Comparison of ENCODE assay signal across 13 cellular contexts in the genomic region with DNA sequence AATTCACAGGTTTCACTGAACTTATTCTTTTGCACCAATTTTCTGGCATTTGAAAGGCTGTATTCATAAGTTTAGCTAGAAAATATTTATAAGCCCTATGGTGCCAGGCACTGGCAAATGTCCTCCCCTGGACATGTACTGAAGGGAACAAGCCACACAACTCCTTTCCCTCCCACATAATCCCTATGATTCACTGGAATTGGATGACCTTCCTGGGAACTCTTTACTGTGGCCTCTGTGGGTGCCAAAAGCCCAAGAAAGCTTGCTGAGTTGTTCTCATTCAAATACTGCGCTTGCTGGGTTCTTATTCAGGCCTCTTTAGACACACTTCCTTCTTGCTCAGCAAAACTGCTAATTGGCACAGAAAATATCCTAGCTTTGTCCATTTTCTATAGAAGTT.
DNase-seq lines count a peak whose midpoint lies in the region; ATAC-seq and TF ChIP-seq lines count a peak whose summit lies in the region.
"Had no signal": no experiment of that assay in that cellular context is flagged by ENCODE, and none has a peak within 500 bp of the region (broad histone marks: within the 10 kb centered on the region; RNA-seq: fewer than 3 reads in every experiment).

No MANE protein-coding gene starts in this region.

- H3K9ac ChIP-seq in GM23248 (peak overlapping the region; percentile 34), SK-N-SH (no peak overlapping the region)

- no peak overlapping the region for H3K27ac Mint-ChIP-seq in endothelial cell (ENCODE audit: unreplicated experiment)
- H3K27ac Mint-ChIP-seq: activated CD4-positive, alpha-beta memory T cell treated with anti-CD3 and anti-CD28 coated beads, Interleukin-2, amount 10 ng/mL, durations not matched to agents 7 days and 5 days had no signal

- H3F3A ChIP-seq in GM23248 (ENCODE audit: insufficient read depth) (peaks cover 25% of the 10 kb centered on the region), SK-N-SH (replicated peaks; ENCODE audit: insufficient read depth) (no peaks in the 10 kb centered on the region)

- no peaks in the 10 kb centered on the region for H3K4me1 Mint-ChIP-seq in endothelial cell (ENCODE audit: unreplicated experiment)
- H3K4me1 Mint-ChIP-seq: activated CD4-positive, alpha-beta memory T cell treated with anti-CD3 and anti-CD28 coated beads, Interleukin-2, amount 10 ng/mL, durations not matched to agents 7 days and 5 days had no signal

- POLR2A ChIA-PET in SK-N-SH (lab: Yijun Ruan, JAX): no interaction called here

- peak overlapping the region; percentile 74 for H3K27ac ChIP-seq in GM23248
- H3K27ac ChIP-seq in SK-N-SH (ENCODE audit: low read depth in 2 of 2, low read length in 1 of 2): peak overlapping the region in 1 of 2 experiments; percentile 39; a peak in 2 of 4 replicates
- no peak overlapping the region for H3K27ac ChIP-seq in effector memory CD4-positive, alpha-beta T cell (ENCODE audit: insufficient read depth, low read length, poor library complexity, severe bottlenecking)
- H3K27ac ChIP-seq: neutrophil, vagina had no signal

- H3K4me2 ChIP-seq in GM23248 (ENCODE audit: unreplicated experiment): peak overlapping the region; percentile 58
- H3K4me2 ChIP-seq in SK-N-SH: no peak overlapping the region

- H2AFZ ChIP-seq in GM23248 (0 out of 2 replicates have a peak overlapping the region, but pooled peaks have one; percentile 1), SK-N-SH (ENCODE audit: low read depth) (no peak overlapping the region)

- peaks cover 2% of the 10 kb centered on the region for H3K27me3 Mint-ChIP-seq in endothelial cell (ENCODE audit: unreplicated experiment)
- H3K27me3 Mint-ChIP-seq: activated CD4-positive, alpha-beta memory T cell treated with anti-CD3 and anti-CD28 coated beads, Interleukin-2, amount 10 ng/mL, durations not matched to agents 7 days and 5 days had no signal

- H3K4me3 ChIP-seq in GM23248: no peak overlapping the region; the same call in 1 of the 2 replicates
- no peak overlapping the region for H3K4me3 ChIP-seq in SK-N-SH (ENCODE audit: low read depth in 2 of 2, low read length in 1 of 2)
- H3K4me3 ChIP-seq in fibroblast of pulmonary artery (replicated peaks; ENCODE audit: low read depth, low read length): no peak overlapping the region
- no peak overlapping the region for H3K4me3 ChIP-seq in retinal pigment epithelial cell (ENCODE audit: low read length)
- H3K4me3 ChIP-seq in effector memory CD4-positive, alpha-beta T cell (ENCODE audit: insufficient read depth, low read depth, low read length, poor library complexity, severe bottlenecking): no peak overlapping the region
- H3K4me3 ChIP-seq: vagina had no signal

- ATAC-seq in HG02884 (IDR thresholded peaks at IDR 0.05; ENCODE audit: unreplicated experiment): no peak

- H3K27me3 ChIP-seq in GM23248 (replicated peaks; ENCODE audit: insufficient read depth) (no peaks in the 10 kb centered on the region), SK-N-SH (ENCODE audit: insufficient read depth) (no peaks in the 10 kb centered on the region)
- H3K27me3 ChIP-seq in effector memory CD4-positive, alpha-beta T cell (replicated peaks; ENCODE audit: control insufficient read depth, insufficient read depth, low read length, poor library complexity, severe bottlenecking): no peaks in the 10 kb centered on the region
- H3K27me3 ChIP-seq: neutrophil, vagina had no signal

- 4 to 9% methylated on average over 1 of the region's 1 CpG for WGBS in GM23248 (ENCODE audit: low coverage in 1 of 2, low lambda C conversion rate in 2 of 2, missing lambda C conversion rate in 2 of 2), 2 experiments
- WGBS in SK-N-SH (ENCODE audit: low lambda C conversion rate): 84% methylated on average over 1 of the region's 1 CpG

- DNase-seq in GM23248 (peak; percentile 91), SK-N-SH (no peak), fibroblast of pulmonary artery (ENCODE audit: low read depth) (peak; percentile 82), retinal pigment epithelial cell (ENCODE audit: low read depth) (peak; percentile 99), endothelial cell (ENCODE audit: low spot score) (no peak), cerebellar cortex (ENCODE audit: low spot score) (no peak)
- no peak for DNase-seq in effector memory CD4-positive, alpha-beta T cell
- DNase-seq: activated CD4-positive, alpha-beta memory T cell treated with anti-CD3 and anti-CD28 coated beads, Interleukin-2, amount 10 ng/mL, durations not matched to agents 7 days and 5 days; DMS79; NCI-H2171 treated with DMSO at 0.1 percent for 48 hours had no signal

- no peak overlapping the region for H3K4me3 Mint-ChIP-seq in endothelial cell (ENCODE audit: unreplicated experiment)
- H3K4me3 Mint-ChIP-seq: activated CD4-positive, alpha-beta memory T cell treated with anti-CD3 and anti-CD28 coated beads, Interleukin-2, amount 10 ng/mL, durations not matched to agents 7 days and 5 days had no signal

- H3K9me3 ChIP-seq in GM23248 (ENCODE audit: low read depth) (peaks cover under 1% of the 10 kb centered on the region), SK-N-SH (no peaks in the 10 kb centered on the region)
- no peaks in the 10 kb centered on the region for H3K9me3 ChIP-seq in effector memory CD4-positive, alpha-beta T cell (ENCODE audit: control insufficient read depth, low read length)
- H3K9me3 ChIP-seq: neutrophil, vagina had no signal

- in situ Hi-C loops in GM23248 (cut with MboI): no loop called here

- TF ChIP-seq CTCF in SK-N-SH (IDR thresholded peaks at IDR 0.05) (no peak), fibroblast of pulmonary artery (IDR thresholded peaks at IDR 0.05; ENCODE audit: low read length, missing control alignments) (no peak), retinal pigment epithelial cell (conservative IDR thresholded peaks at IDR 0.05; ENCODE audit: low read depth, low read length) (no peak), endothelial cell (IDR thresholded peaks at IDR 0.05; ENCODE audit: unreplicated experiment) (no peak)

- H3K79me2 ChIP-seq in GM23248 (ENCODE audit: insufficient read depth) (no peaks in the 10 kb centered on the region), SK-N-SH (ENCODE audit: insufficient read depth) (no peaks in the 10 kb centered on the region)

- H3K9me2 ChIP-seq in GM23248 (ENCODE audit: insufficient read depth) (no peaks in the 10 kb centered on the region), SK-N-SH (no peaks in the 10 kb centered on the region)

- CTCF ChIA-PET in SK-N-SH (lab: Yijun Ruan, JAX): no interaction called here

- TF ChIP-seq EP300 in SK-N-SH (IDR thresholded peaks at IDR 0.05; ENCODE audit: borderline replicate concordance in 1 of 2, low read depth in 1 of 2, low read length in 1 of 2): 0 out of 4 replicates have a peak, but pooled peaks of 1 of the 2 experiments have one; percentile 6

- H4K20me1 ChIP-seq in GM23248 (ENCODE audit: insufficient read depth): no peaks in the 10 kb centered on the region
- no peaks in the 10 kb centered on the region for H4K20me1 ChIP-seq in SK-N-SH (ENCODE audit: insufficient read depth)

- H3K36me3 Mint-ChIP-seq in endothelial cell (ENCODE audit: low read depth, unreplicated experiment): peaks cover 19% of the 10 kb centered on the region

- TF ChIP-seq RAD21 in SK-N-SH (IDR thresholded peaks at IDR 0.05; ENCODE audit: low read length): no peak

- H3K4me1 ChIP-seq in GM23248 (ENCODE audit: insufficient read depth): peaks cover 40% of the 10 kb centered on the region
- H3K4me1 ChIP-seq in SK-N-SH (ENCODE audit: control insufficient read depth in 1 of 2, insufficient read depth in 2 of 2, low read depth in 1 of 2, low read length in 1 of 2): peaks cover 0 to 5% of the 10 kb centered on the region in 2 experiments; a peak in 2 of 4 replicates
- H3K4me1 ChIP-seq in effector memory CD4-positive, alpha-beta T cell (ENCODE audit: control insufficient read depth, insufficient read depth, low read length, poor library complexity, severe bottlenecking): no peaks in the 10 kb centered on the region

- H3K9me3 Mint-ChIP-seq in endothelial cell (ENCODE audit: unreplicated experiment): peaks cover 4% of the 10 kb centered on the region

- H3K36me3 ChIP-seq in GM23248 (ENCODE audit: low read depth) (no peaks in the 10 kb centered on the region), SK-N-SH (replicated peaks in 1 of 2; ENCODE audit: control insufficient read depth in 1 of 2, insufficient read depth in 2 of 2, low read length in 1 of 2) (no peaks in the 10 kb centered on the region)
- H3K36me3 ChIP-seq in effector memory CD4-positive, alpha-beta T cell (ENCODE audit: control insufficient read depth, insufficient read depth, low read length): no peaks in the 10 kb centered on the region
- H3K36me3 ChIP-seq: neutrophil, vagina had no signal

TF ChIP-seq in SK-N-SH, 30 proteins besides CTCF, POLR2A, EP300 and RAD21 (continues in another document):
- no peak for TF ChIP-seq RFX5 (IDR thresholded peaks at IDR 0.05; ENCODE audit: low read length)
- TF ChIP-seq MEF2A (IDR thresholded peaks at IDR 0.05; ENCODE audit: borderline replicate concordance, low read depth): no peak
- TF ChIP-seq NFIC (IDR thresholded peaks at IDR 0.05; ENCODE audit: borderline replicate concordance): peak; percentile 51
- TF ChIP-seq ELF1 (IDR thresholded peaks at IDR 0.05): no peak
- TF ChIP-seq USF2 (IDR thresholded peaks at IDR 0.05; ENCODE audit: borderline replicate concordance, low read depth, low read length): no peak
- peak; percentile 32; the same call in 1 of the 2 replicates for TF ChIP-seq JUND (IDR thresholded peaks at IDR 0.05)
- no peak for TF ChIP-seq SMC3 (IDR thresholded peaks at IDR 0.05; ENCODE audit: low read depth, low read length)
- TF ChIP-seq RXRA (IDR thresholded peaks at IDR 0.05; ENCODE audit: borderline replicate concordance, low read depth): peak; percentile 25; the same call in 1 of the 2 replicates
- TF ChIP-seq PBX3 (IDR thresholded peaks at IDR 0.05): no peak
- no peak for TF ChIP-seq GABPA (IDR thresholded peaks at IDR 0.05; ENCODE audit: low read depth)

Comparison
In these comparisons a context has a peak if more than half of its experiments do, and no peak if none do; other contexts are left out.
1. DNase-seq: peak in GM23248 (single experiment), fibroblast of pulmonary artery (single experiment) and retinal pigment epithelial cell (single experiment); none in SK-N-SH (single experiment), endothelial cell (single experiment), cerebellar cortex (single experiment) and effector memory CD4-positive, alpha-beta T cell (0 of 3).